ENCODE assay signal across 8 cellular contexts in genomic region chr19:18202759-18203407, GRCh38. TPM values are rescaled to one million over a fixed set of nuclear protein-coding genes. Genes with fewer than 3 reads are reported as not detected.
DNase-seq lines count a peak whose midpoint lies in the region; ATAC-seq and TF ChIP-seq lines count a peak whose summit lies in the region.

No MANE protein-coding gene starts in this region.

- H3K9ac ChIP-seq in BLaER1 treated with 17β-estradiol and CSF1 and Interleukin-3, amounts not matched to agents 10 nM and 100 nM, result peak overlapping the region; percentile 26 to 74 (median 68); a peak in 20 of 22 replicates
- H3K9ac ChIP-seq in HUES64 (ENCODE audit: low read depth, low read length), result peak overlapping the region; percentile 35; the same call in 1 of the 2 replicates

- H3K4me1 ChIP-seq in BLaER1 treated with 17β-estradiol and CSF1 and Interleukin-3, amounts not matched to agents 10 nM and 100 nM, result peaks cover 24 to 50% (median 44%) of the 10 kb centered on the region in 10 experiments
- peaks cover 7% of the 10 kb centered on the region; the same call in 1 of the 2 replicates for H3K4me1 ChIP-seq in HUES64 (ENCODE audit: insufficient read depth, low read length)
- peaks cover 20% of the 10 kb centered on the region for H3K4me1 ChIP-seq in osteoblast (ENCODE audit: insufficient read depth, low read length)

- ATAC-seq in GM18505 (IDR thresholded peaks at IDR 0.05; ENCODE audit: unreplicated experiment) (no peak), HG03108 (IDR thresholded peaks at IDR 0.05; ENCODE audit: unreplicated experiment) (no peak)

- CTCF ChIA-PET in activated CD4-positive, alpha-beta memory T cell treated with anti-CD3 and anti-CD28 coated beads, Interleukin-2, amount 10 ng/mL, durations not matched to agents 7 days and 5 days (lab: Charles Lee), result interaction anchor here (0.6 to 8.5 kb wide), 7 partner anchors 10 to 126 kb away, joined by 3 to 70 read pairs (median 15); partner anchors contain the start of gene MPV17L2

- H3K36me3 Mint-ChIP-seq in activated CD4-positive, alpha-beta memory T cell treated with anti-CD3 and anti-CD28 coated beads, Interleukin-2, amount 10 ng/mL, durations not matched to agents 7 days and 5 days (ENCODE audit: low read depth), result peaks cover 7% of the 10 kb centered on the region

- H3K9me3 Mint-ChIP-seq in activated CD4-positive, alpha-beta memory T cell treated with anti-CD3 and anti-CD28 coated beads, Interleukin-2, amount 10 ng/mL, durations not matched to agents 7 days and 5 days, result no peaks in the 10 kb centered on the region

- POLR2A ChIA-PET in activated CD4-positive, alpha-beta memory T cell treated with anti-CD3 and anti-CD28 coated beads, Interleukin-2, amount 10 ng/mL, durations not matched to agents 7 days and 5 days (lab: Charles Lee), result interaction anchor here (1.5 to 4.4 kb wide), 3 partner anchors 10 to 77 kb away, joined by 3 to 36 read pairs (median 32); partner anchors contain the start of genes JUND and MPV17L2

- peaks cover 20 to 36% (median 31%) of the 10 kb centered on the region in 11 experiments; a peak in 20 of 22 replicates for H3K36me3 ChIP-seq in BLaER1 treated with 17β-estradiol and CSF1 and Interleukin-3, amounts not matched to agents 10 nM and 100 nM
- H3K36me3 ChIP-seq in HUES64 (ENCODE audit: insufficient read depth, low read length) (peaks cover 32% of the 10 kb centered on the region; the same call in 1 of the 2 replicates), osteoblast (ENCODE audit: insufficient read depth, low read length) (peaks cover 9% of the 10 kb centered on the region)

- peak overlapping the region; percentile 70 for H3K27ac Mint-ChIP-seq in activated CD4-positive, alpha-beta memory T cell treated with anti-CD3 and anti-CD28 coated beads, Interleukin-2, amount 10 ng/mL, durations not matched to agents 7 days and 5 days

- H3K4me2 ChIP-seq in BLaER1 treated with 17β-estradiol and CSF1 and Interleukin-3, amounts not matched to agents 10 nM and 100 nM, result peak overlapping the region; percentile 91 to 100 (median 99)
- peak overlapping the region; percentile 95 for H3K4me2 ChIP-seq in osteoblast (ENCODE audit: insufficient read depth, low read length)

- TF ChIP-seq POLR2A in GM18505 (IDR thresholded peaks at IDR 0.05; ENCODE audit: borderline replicate concordance, extremely low read depth, insufficient read depth, insufficient read length), result no peak

- H3K27me3 Mint-ChIP-seq in activated CD4-positive, alpha-beta memory T cell treated with anti-CD3 and anti-CD28 coated beads, Interleukin-2, amount 10 ng/mL, durations not matched to agents 7 days and 5 days, result peaks cover 1% of the 10 kb centered on the region

- peaks cover 31% of the 10 kb centered on the region for H3K4me1 Mint-ChIP-seq in activated CD4-positive, alpha-beta memory T cell treated with anti-CD3 and anti-CD28 coated beads, Interleukin-2, amount 10 ng/mL, durations not matched to agents 7 days and 5 days

- peak overlapping the region; percentile 62 to 83 (median 74) for H3K4me3 ChIP-seq in BLaER1 treated with 17β-estradiol and CSF1 and Interleukin-3, amounts not matched to agents 10 nM and 100 nM
- H3K4me3 ChIP-seq in HUES64 (ENCODE audit: low read length), result peak overlapping the region; percentile 72
- H3K4me3 ChIP-seq in fibroblast of pulmonary artery (replicated peaks; ENCODE audit: low read depth, low read length), result peak overlapping the region; percentile 83
- H3K4me3 ChIP-seq in osteoblast (ENCODE audit: insufficient read depth, low read length), result peak overlapping the region; percentile 93

- H3K27me3 ChIP-seq in BLaER1 treated with 17β-estradiol and CSF1 and Interleukin-3, amounts not matched to agents 10 nM and 100 nM, result no peaks in the 10 kb centered on the region
- peaks cover 7% of the 10 kb centered on the region; the same call in 1 of the 2 replicates for H3K27me3 ChIP-seq in HUES64 (ENCODE audit: insufficient read depth, low read length)
- H3K27me3 ChIP-seq in osteoblast (ENCODE audit: insufficient read depth, low read length), result no peaks in the 10 kb centered on the region

- no peaks in the 10 kb centered on the region for H3K9me3 ChIP-seq in BLaER1 treated with 17β-estradiol and CSF1 and Interleukin-3, amounts not matched to agents 10 nM and 100 nM (replicated peaks in 1 of 11)
- H3K9me3 ChIP-seq in HUES64 (ENCODE audit: insufficient read depth, low read depth, low read length) (no peaks in the 10 kb centered on the region), osteoblast (ENCODE audit: low read depth, low read length) (no peaks in the 10 kb centered on the region)

- peak; percentile 42 for DNase-seq in activated CD4-positive, alpha-beta memory T cell treated with anti-CD3 and anti-CD28 coated beads, Interleukin-2, amount 10 ng/mL, durations not matched to agents 7 days and 5 days
- no peak for DNase-seq in fibroblast of pulmonary artery (ENCODE audit: low read depth)
- peak; percentile 42 for DNase-seq in osteoblast (ENCODE audit: insufficient read length, low spot score, missing footprints)
- DNase-seq in NCI-H187 treated with DMSO at 0.1 percent for 48 hours (lab: John Stamatoyannopoulos, UW), result no peak

- peak overlapping the region; percentile 63 for H2AFZ ChIP-seq in osteoblast (ENCODE audit: low read length)

- 43% methylated on average over 33 of the region's 33 CpGs for WGBS in HUES64

- peak overlapping the region in 4 of 11 experiments; percentile 8 to 39 (median 28); a peak in 5 of 22 replicates for H3K27ac ChIP-seq in BLaER1 treated with 17β-estradiol and CSF1 and Interleukin-3, amounts not matched to agents 10 nM and 100 nM
- H3K27ac ChIP-seq in HUES64 (ENCODE audit: low read depth, low read length) (no peak overlapping the region), osteoblast (ENCODE audit: low read depth, low read length) (peak overlapping the region; percentile 69)

- H3K79me2 ChIP-seq in osteoblast (ENCODE audit: insufficient read depth, low read length), result peaks cover 16% of the 10 kb centered on the region

- H4K20me1 ChIP-seq in BLaER1 treated with 17β-estradiol and CSF1 and Interleukin-3, amounts not matched to agents 10 nM and 100 nM, result peaks cover 0 to 21% (median 8%) of the 10 kb centered on the region in 11 experiments; a peak in 7 of 22 replicates
- peaks cover 14% of the 10 kb centered on the region for H4K20me1 ChIP-seq in osteoblast (ENCODE audit: insufficient read depth, low read length)

- peak overlapping the region; percentile 90 for H3K4me3 Mint-ChIP-seq in activated CD4-positive, alpha-beta memory T cell treated with anti-CD3 and anti-CD28 coated beads, Interleukin-2, amount 10 ng/mL, durations not matched to agents 7 days and 5 days

- TF ChIP-seq CTCF in fibroblast of pulmonary artery (IDR thresholded peaks at IDR 0.05; ENCODE audit: low read length, missing control alignments), result peak; percentile 21
- peak; percentile 46 for TF ChIP-seq CTCF in osteoblast (IDR thresholded peaks at IDR 0.05; ENCODE audit: extremely low read depth, low read depth, low read length)

RNA-seq across cellular contexts. Expression of gene RAB3A, which starts 1.0 kb away (rescaled TPM):
- 3.5 TPM for polyA plus RNA-seq in HUES64 (2013, experiment 1 of 2)
- polyA plus RNA-seq in HUES64 (2013, experiment 2 of 2), result 5.1 TPM
- 1 to 10 TPM; 3.7 to 5.3 TPM for total RNA-seq in activated CD4-positive, alpha-beta memory T cell treated with anti-CD3 and anti-CD28 coated beads, Interleukin-2, amount 10 ng/mL, durations not matched to agents 7 days and 5 days
- 0.72 and 1.8 TPM in 2 replicates for total RNA-seq in osteoblast

RNA-seq across cellular contexts. Expression of gene MPV17L2, which starts 9.9 kb away (rescaled TPM):
- polyA plus RNA-seq in HUES64 (2013, experiment 1 of 2), result 25.7 TPM
- 25.9 TPM for polyA plus RNA-seq in HUES64 (2013, experiment 2 of 2)
- 1 to 10 TPM; 6.2 to 6.3 TPM for total RNA-seq in activated CD4-positive, alpha-beta memory T cell treated with anti-CD3 and anti-CD28 coated beads, Interleukin-2, amount 10 ng/mL, durations not matched to agents 7 days and 5 days
- 8.3 and 9.4 TPM in 2 replicates for total RNA-seq in osteoblast

RNA-seq across cellular contexts. Expression of gene PDE4C, which starts 23.4 kb away (rescaled TPM):
- polyA plus RNA-seq in HUES64 (2013, experiment 1 of 2), result 0.55 TPM
- polyA plus RNA-seq in HUES64 (2013, experiment 2 of 2), result 0.44 TPM
- under 1 TPM; 0.13 to 0.18 TPM for total RNA-seq in activated CD4-positive, alpha-beta memory T cell treated with anti-CD3 and anti-CD28 coated beads, Interleukin-2, amount 10 ng/mL, durations not matched to agents 7 days and 5 days
- under 0.01 TPM in 1 of 2 replicates, not detected in the other for total RNA-seq in osteoblast

RNA-seq across cellular contexts. Expression of gene IFI30, which starts 29.3 kb away (rescaled TPM):
- polyA plus RNA-seq in HUES64 (2013, experiment 1 of 2), result 12.3 TPM
- 13.2 TPM for polyA plus RNA-seq in HUES64 (2013, experiment 2 of 2)
- total RNA-seq in activated CD4-positive, alpha-beta memory T cell treated with anti-CD3 and anti-CD28 coated beads, Interleukin-2, amount 10 ng/mL, durations not matched to agents 7 days and 5 days, result 10 to 100 TPM; 48.0 to 55.6 TPM
- total RNA-seq in osteoblast, result 110 and 126 TPM in 2 replicates

RNA-seq across cellular contexts. Expression of gene PIK3R2, which starts 49.9 kb away (rescaled TPM):
- polyA plus RNA-seq in HUES64 (2013, experiment 1 of 2), result 42.3 TPM
- 48.1 TPM for polyA plus RNA-seq in HUES64 (2013, experiment 2 of 2)
- total RNA-seq in activated CD4-positive, alpha-beta memory T cell treated with anti-CD3 and anti-CD28 coated beads, Interleukin-2, amount 10 ng/mL, durations not matched to agents 7 days and 5 days, result 10 to 100 TPM; 10.9 to 11.3 TPM
- 25.7 and 28.0 TPM in 2 replicates for total RNA-seq in osteoblast

Comparison
In these comparisons a context has a peak if more than half of its experiments do, and no peak if none do; other contexts are left out.
1. DNase-seq: peak in activated CD4-positive, alpha-beta memory T cell treated with anti-CD3 and anti-CD28 coated beads, Interleukin-2, amount 10 ng/mL, durations not matched to agents 7 days and 5 days (single experiment) and osteoblast (single experiment); none in fibroblast of pulmonary artery (single experiment) and NCI-H187 treated with DMSO at 0.1 percent for 48 hours (single experiment).
2. Peak in every context shown above with its lines, with median percentiles within 50 percentile points of each other: H3K4me3 ChIP-seq.